ENCODE assay signal across 8 cellular contexts in genomic region chr2:60806988-60807681, GRCh38. TPM values are rescaled to one million over a fixed set of nuclear protein-coding genes. Genes with fewer than 3 reads are reported as not detected.
DNase-seq lines count a peak whose midpoint lies in the region; ATAC-seq and TF ChIP-seq lines count a peak whose summit lies in the region.

No MANE protein-coding gene starts in this region.

- H3K4me3 ChIP-seq in Jurkat, Clone E6-1 (ENCODE audit: low read length), result peak overlapping the region; percentile 11; the same call in 1 of the 2 replicates

- H3K27me3 Mint-ChIP-seq in effector memory CD8-positive, alpha-beta T cell, result no peaks in the 10 kb centered on the region

- ATAC-seq in GM21717 (IDR thresholded peaks at IDR 0.05; ENCODE audit: unreplicated experiment), result peak; percentile 85
- peak; percentile 72 for ATAC-seq in effector memory CD8-positive, alpha-beta T cell (replicated peaks)

- H3K4me1 Mint-ChIP-seq in effector memory CD8-positive, alpha-beta T cell (ENCODE audit: low read depth in 2 of 2), result peaks cover 14 to 20% of the 10 kb centered on the region in 2 donors

- no peak for TF ChIP-seq CTCF in GM10266 (IDR thresholded peaks at IDR 0.05; ENCODE audit: control insufficient read depth, insufficient read depth, low read depth, missing control alignments)

- peak overlapping the region; percentile 13 to 39 for H3K4me3 Mint-ChIP-seq in effector memory CD8-positive, alpha-beta T cell

- H3K9me3 Mint-ChIP-seq in effector memory CD8-positive, alpha-beta T cell, result no peaks in the 10 kb centered on the region

- DNase-seq in GM10266 (ENCODE audit: extremely low spot score) (peak; percentile 73), T-helper 22 cell (ENCODE audit: low read depth) (peak; percentile 45), 8988T (no peak), NCI-H526 treated with DMSO at 0.1 percent for 48 hours (lab: John Stamatoyannopoulos, UW) (no peak)
- DNase-seq in Jurkat, Clone E6-1 (ENCODE audit: low read depth, low spot score), result peak; percentile 69
- DNase-seq in effector memory CD8-positive, alpha-beta T cell, result peak in 1 of 3 experiments; percentile 20
- DNase-seq in stimulated activated CD4-positive, alpha-beta T cell treated with anti-CD3 and anti-CD28 coated beads, Interleukin-12 subunit alpha, Interleukin-12 subunit beta, amount 100 ng/mL, for 4 hours, result peak; percentile 51

- peaks cover 9% of the 10 kb centered on the region for H3K36me3 Mint-ChIP-seq in effector memory CD8-positive, alpha-beta T cell (ENCODE audit: insufficient read depth)

- peak overlapping the region; percentile 76 to 90 for H3K27ac Mint-ChIP-seq in effector memory CD8-positive, alpha-beta T cell

RNA-seq across cellular contexts. Expression of gene PAPOLG, which starts 51.1 kb away (rescaled TPM):
- polyA plus RNA-seq in Jurkat, Clone E6-1 (2012; ENCODE audit: insufficient read depth, insufficient read length), result 8.4 TPM

Comparison
In these comparisons a context has a peak if more than half of its experiments do, and no peak if none do; other contexts are left out.
1. DNase-seq: peak in GM10266 (single experiment), Jurkat, Clone E6-1 (single experiment), T-helper 22 cell (single experiment) and stimulated activated CD4-positive, alpha-beta T cell treated with anti-CD3 and anti-CD28 coated beads, Interleukin-12 subunit alpha, Interleukin-12 subunit beta, amount 100 ng/mL, for 4 hours (single experiment); none in 8988T (single experiment) and NCI-H526 treated with DMSO at 0.1 percent for 48 hours (single experiment).